Comparison of ENCODE assay signal across 19 cellular contexts in the genomic region with DNA sequence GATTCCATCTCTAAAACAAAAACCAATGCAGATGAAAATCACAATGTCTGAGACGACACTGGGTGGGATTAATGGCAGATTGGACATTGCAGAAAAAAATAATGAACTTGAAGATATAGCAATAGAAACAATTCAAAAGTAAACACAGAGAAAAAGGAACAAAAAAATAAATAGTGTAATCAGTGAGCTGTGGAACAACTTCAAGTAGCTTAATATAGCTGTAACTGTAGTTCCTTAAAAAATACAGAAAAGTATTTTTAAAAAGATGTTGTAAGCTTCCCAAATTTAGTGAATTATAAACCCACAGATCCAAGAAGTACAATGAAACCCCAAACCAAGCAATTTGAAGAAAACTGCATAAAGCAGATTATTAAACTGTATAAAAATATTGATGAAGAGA.
"Had no signal": no experiment of that assay in that cellular context is flagged by ENCODE, and none has a peak within 500 bp of the region (broad histone marks: within the 10 kb centered on the region; RNA-seq: fewer than 3 reads in every experiment).

No MANE protein-coding gene starts in this region.

- H3K4me1 ChIP-seq: prostate gland, testis had no signal

- DNase-seq: activated CD4-positive, alpha-beta T cell treated with anti-CD3 and anti-CD28 coated beads, Interleukin-2, amount 50 U/mL, for 1 hour; activated CD8-positive, alpha-beta memory T cell treated with anti-CD3 and anti-CD28 coated beads for 24 hours; activated naive CD8-positive, alpha-beta T cell treated with anti-CD3 and anti-CD28 coated beads for 36 hours; amygdala; central memory CD4-positive, alpha-beta T cell; effector CD8-positive, alpha-beta T cell; foreskin melanocyte; left ventricle myocardium superior; mesenchymal stem cell; nucleus accumbens; right cardiac atrium; stomach; testis had no signal

- H3K9me3 ChIP-seq: prostate gland, stomach, testis had no signal

- H3K27ac Mint-ChIP-seq: activated naive CD8-positive, alpha-beta T cell treated with anti-CD3 and anti-CD28 coated beads for 36 hours; brain; natural killer cell treated with Interleukin-12 subunit alpha and Interleukin-12 subunit beta and Interleukin-15 and Interleukin-18, amount 100 ng/mL, for 72 hours; T-helper 2 cell treated with Interferon-gamma antibody and Interleukin-4, amounts not matched to agents 5 μg/mL and 100 μg/mL, for 36 hours had no signal

- H3K27me3 ChIP-seq: stomach, testis had no signal

- H3K4me3 ChIP-seq: coronary artery, prostate gland, skin epidermis, stomach, testis had no signal

- H3K27me3 Mint-ChIP-seq: activated naive CD8-positive, alpha-beta T cell treated with anti-CD3 and anti-CD28 coated beads for 36 hours had no signal

- ATAC-seq: left ventricle myocardium superior; natural killer cell treated with Interleukin-12 subunit alpha and Interleukin-12 subunit beta and Interleukin-15 and Interleukin-18, amount 100 ng/mL, for 72 hours; right cardiac atrium had no signal

- H3K9me3 Mint-ChIP-seq: natural killer cell treated with Interleukin-12 subunit alpha and Interleukin-12 subunit beta and Interleukin-15 and Interleukin-18, amount 100 ng/mL, for 72 hours had no signal

- H3K4me3 Mint-ChIP-seq: activated naive CD8-positive, alpha-beta T cell treated with anti-CD3 and anti-CD28 coated beads for 36 hours; brain; natural killer cell treated with Interleukin-12 subunit alpha and Interleukin-12 subunit beta and Interleukin-15 and Interleukin-18, amount 100 ng/mL, for 72 hours; T-helper 2 cell treated with Interferon-gamma antibody and Interleukin-4, amounts not matched to agents 5 μg/mL and 100 μg/mL, for 36 hours had no signal

- H3K36me3 ChIP-seq: prostate gland, stomach had no signal

- H3K27ac ChIP-seq: prostate gland, skin epidermis, stomach, testis had no signal

- H3K4me1 Mint-ChIP-seq: brain had no signal

- H3K36me3 Mint-ChIP-seq: activated naive CD8-positive, alpha-beta T cell treated with anti-CD3 and anti-CD28 coated beads for 36 hours; brain; natural killer cell treated with Interleukin-12 subunit alpha and Interleukin-12 subunit beta and Interleukin-15 and Interleukin-18, amount 100 ng/mL, for 72 hours had no signal
